In the genomic region with DNA sequence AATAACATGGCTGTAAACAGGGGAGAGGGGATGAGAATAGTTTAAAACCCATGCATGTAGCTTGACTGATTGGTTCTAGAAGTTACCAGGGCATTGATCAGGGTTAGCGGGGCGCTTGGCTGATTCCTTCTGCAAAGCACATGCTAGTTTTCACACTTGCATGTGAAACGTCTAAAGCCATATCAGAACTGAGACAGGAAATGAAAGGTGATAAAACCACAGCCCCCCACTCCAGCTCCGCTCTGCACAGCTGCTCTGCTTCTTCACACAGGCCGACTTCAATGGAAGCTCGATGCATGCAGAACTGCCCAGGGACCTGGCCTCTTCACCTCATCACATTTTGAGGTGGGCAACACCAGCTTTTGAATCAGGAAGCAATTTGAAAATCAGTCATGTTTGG, we compare ENCODE assay signal across 10 cellular contexts. TPM values are rescaled to one million over a fixed set of nuclear protein-coding genes. Genes with fewer than 3 reads are reported as not detected.
DNase-seq lines count a peak whose midpoint lies in the region; ATAC-seq and TF ChIP-seq lines count a peak whose summit lies in the region.
"Had no signal": no experiment of that assay in that cellular context is flagged by ENCODE, and none has a peak within 500 bp of the region (broad histone marks: within the 10 kb centered on the region; RNA-seq: fewer than 3 reads in every experiment).

No MANE protein-coding gene starts in this region.

- no peak overlapping the region for H2AFZ ChIP-seq in neural progenitor cell (replicated peaks)

- peak overlapping the region; percentile 9 for H3K27ac Mint-ChIP-seq in neural progenitor cell

- H3K9me3 ChIP-seq in neural progenitor cell (ENCODE audit: low read depth): no peaks in the 10 kb centered on the region

- no peaks in the 10 kb centered on the region for H3K36me3 ChIP-seq in neural progenitor cell

- H3K4me3 ChIP-seq in neural progenitor cell (no peak overlapping the region), foreskin fibroblast (ENCODE audit: low read depth in 1 of 2, low read length in 2 of 2) (no peak overlapping the region)
- H3K4me3 ChIP-seq: skin epidermis had no signal

- H3K4me1 ChIP-seq in neural progenitor cell: no peaks in the 10 kb centered on the region

- H3K4me1 Mint-ChIP-seq in neural progenitor cell: peaks cover 38% of the 10 kb centered on the region

- H3F3A ChIP-seq in neural progenitor cell (ENCODE audit: low read depth): peaks cover 9% of the 10 kb centered on the region

- no peak overlapping the region for H3K9ac ChIP-seq in neural progenitor cell

- H3K79me2 ChIP-seq in neural progenitor cell (ENCODE audit: low read depth): no peaks in the 10 kb centered on the region

- H3K27ac ChIP-seq in neural progenitor cell: no peak overlapping the region
- H3K27ac ChIP-seq: skin epidermis had no signal

- DNase-seq in NCI-H146 (lab: John Stamatoyannopoulos, UW): peak; percentile 46
- DNase-seq in NCI-H146 treated with DMSO at 0.1 percent for 48 hours (lab: John Stamatoyannopoulos, UW; ENCODE audit: unreplicated experiment): no peak
- no peak for DNase-seq in neural progenitor cell (ENCODE audit: low spot score)
- no peak for DNase-seq in GF-D8 (lab: John Stamatoyannopoulos, UW)
- DNase-seq in foreskin fibroblast: no peak
- no peak for DNase-seq in occipital lobe (lab: John Stamatoyannopoulos, UW)

- H3K27me3 ChIP-seq in neural progenitor cell: no peaks in the 10 kb centered on the region

- H3K4me3 Mint-ChIP-seq in neural progenitor cell: no peak overlapping the region

- H3K9me3 Mint-ChIP-seq in neural progenitor cell: peaks cover 7% of the 10 kb centered on the region

- no peaks in the 10 kb centered on the region for H3K36me3 Mint-ChIP-seq in neural progenitor cell

- H3K27me3 Mint-ChIP-seq in neural progenitor cell (ENCODE audit: insufficient read depth, low read depth): peaks cover 4% of the 10 kb centered on the region

- no peak for TF ChIP-seq CTCF in neural progenitor cell (IDR thresholded peaks at IDR 0.05)
- TF ChIP-seq CTCF in foreskin fibroblast (IDR thresholded peaks at IDR 0.05; ENCODE audit: low read depth, low read length): no peak

- H4K20me1 ChIP-seq in neural progenitor cell (ENCODE audit: low read depth): no peaks in the 10 kb centered on the region

- ATAC-seq in GM21529 (IDR thresholded peaks at IDR 0.05; ENCODE audit: unreplicated experiment): peak; percentile 84
- peak; percentile 59 for ATAC-seq in HG03457 (IDR thresholded peaks at IDR 0.05; ENCODE audit: unreplicated experiment)

- H3K4me2 ChIP-seq in neural progenitor cell: no peak overlapping the region

RNA-seq across cellular contexts. Expression of gene HRH4, which starts 31.4 kb away (rescaled TPM):
- total RNA-seq in neural progenitor cell (ENCODE audit: low replicate concordance) (0.13 TPM in 1 of 2 replicates, not detected in the other), occipital lobe (not detected)
- total RNA-seq: SK-MEL-5 had no signal
